In genomic region chr10:31134303-31134928, GRCh38 we compare ENCODE assay signal across 8 cellular contexts.
DNase-seq lines count a peak whose midpoint lies in the region; ATAC-seq and TF ChIP-seq lines count a peak whose summit lies in the region.

No MANE protein-coding gene starts in this region.

- peak overlapping the region; percentile 50; the same call in 1 of the 2 replicates for H3K9ac ChIP-seq in SU-DHL-6 (ENCODE audit: low read length)

- DNase-seq in AG10803 (ENCODE audit: low read depth) (peak; percentile 57), GM13977 (ENCODE audit: low spot score) (peak; percentile 35), right lobe of liver (no peak), NCI-H1694 (lab: John Stamatoyannopoulos, UW) (no peak)

- ATAC-seq in HG03460 (IDR thresholded peaks at IDR 0.05; ENCODE audit: unreplicated experiment) = peak; percentile 49
- peak; percentile 16 to 62 (median 40) for ATAC-seq in right lobe of liver

- intact Hi-C loops in dendritic cell treated with granulocyte-macrophage colony-stimulating factor and Interleukin-4, amounts not matched to agents 40 ng/mL and 50 ng/mL, for 4 days (cut with micrococcal nuclease) = no loop called here
- intact Hi-C loops in right lobe of liver (cut with DNase I) = no loop called here

- H2AFZ ChIP-seq in SU-DHL-6 (ENCODE audit: low read depth, low read length, severe bottlenecking) = peak overlapping the region; percentile 12

- H3K4me3 ChIP-seq in AG10803 (ENCODE audit: low read length) (peak overlapping the region; percentile 44), SU-DHL-6 (ENCODE audit: insufficient read depth, low read length, poor library complexity, severe bottlenecking) (no peak overlapping the region), right lobe of liver (peak overlapping the region; percentile 19 to 48 (median 38))

- H3K27ac Mint-ChIP-seq in dendritic cell treated with granulocyte-macrophage colony-stimulating factor and Interleukin-4, amounts not matched to agents 40 ng/mL and 50 ng/mL, for 4 days = peak overlapping the region; percentile 86
- peak overlapping the region; percentile 97 for H3K27ac Mint-ChIP-seq in stimulated activated naive CD8-positive, alpha-beta T cell treated with anti-CD3 and anti-CD28 coated beads, Interleukin-15, Interleukin-2, amounts not matched to agents 100 ng/mL and 50 ng/mL, for 24 hours

- H3K4me1 Mint-ChIP-seq in dendritic cell treated with granulocyte-macrophage colony-stimulating factor and Interleukin-4, amounts not matched to agents 40 ng/mL and 50 ng/mL, for 4 days (ENCODE audit: low read depth) = peaks cover 29% of the 10 kb centered on the region
- peaks cover 49% of the 10 kb centered on the region for H3K4me1 Mint-ChIP-seq in stimulated activated naive CD8-positive, alpha-beta T cell treated with anti-CD3 and anti-CD28 coated beads, Interleukin-15, Interleukin-2, amounts not matched to agents 100 ng/mL and 50 ng/mL, for 24 hours (ENCODE audit: low read depth)

- H3K9me3 ChIP-seq in SU-DHL-6 (ENCODE audit: insufficient read depth, low read length) (no peaks in the 10 kb centered on the region), right lobe of liver (no peaks in the 10 kb centered on the region)

- H4K20me1 ChIP-seq in SU-DHL-6 (ENCODE audit: low read depth, low read length) = no peaks in the 10 kb centered on the region

- H3K79me2 ChIP-seq in SU-DHL-6 (ENCODE audit: insufficient read depth, low read length) = no peaks in the 10 kb centered on the region

- in situ Hi-C loops in GM13977 (cut with MboI; ENCODE audit: low pct_unique_long_range_greater_than_20kb, low sequenced_read_pairs, unreplicated experiment) = no loop called here

- peaks cover 0 to 9% (median 0%) of the 10 kb centered on the region in 4 donors for H3K4me1 ChIP-seq in right lobe of liver

- H3K4me3 Mint-ChIP-seq in dendritic cell treated with granulocyte-macrophage colony-stimulating factor and Interleukin-4, amounts not matched to agents 40 ng/mL and 50 ng/mL, for 4 days = peak overlapping the region; percentile 72
- H3K4me3 Mint-ChIP-seq in stimulated activated naive CD8-positive, alpha-beta T cell treated with anti-CD3 and anti-CD28 coated beads, Interleukin-15, Interleukin-2, amounts not matched to agents 100 ng/mL and 50 ng/mL, for 24 hours = peak overlapping the region; percentile 83

- H3K27me3 Mint-ChIP-seq in dendritic cell treated with granulocyte-macrophage colony-stimulating factor and Interleukin-4, amounts not matched to agents 40 ng/mL and 50 ng/mL, for 4 days = no peaks in the 10 kb centered on the region
- H3K27me3 Mint-ChIP-seq in stimulated activated naive CD8-positive, alpha-beta T cell treated with anti-CD3 and anti-CD28 coated beads, Interleukin-15, Interleukin-2, amounts not matched to agents 100 ng/mL and 50 ng/mL, for 24 hours = no peaks in the 10 kb centered on the region

- H3F3A ChIP-seq in SU-DHL-6 (ENCODE audit: insufficient read depth) = no peaks in the 10 kb centered on the region

- H3K36me3 ChIP-seq in SU-DHL-6 (ENCODE audit: low read length) = no peaks in the 10 kb centered on the region
- H3K36me3 ChIP-seq in right lobe of liver = no peaks in the 10 kb centered on the region

- H3K27ac ChIP-seq in SU-DHL-6 (ENCODE audit: low read depth, low read length) (no peak overlapping the region), right lobe of liver (peak overlapping the region; percentile 47 to 74 (median 60))

- no peaks in the 10 kb centered on the region for H3K9me3 Mint-ChIP-seq in dendritic cell treated with granulocyte-macrophage colony-stimulating factor and Interleukin-4, amounts not matched to agents 40 ng/mL and 50 ng/mL, for 4 days
- no peaks in the 10 kb centered on the region for H3K9me3 Mint-ChIP-seq in stimulated activated naive CD8-positive, alpha-beta T cell treated with anti-CD3 and anti-CD28 coated beads, Interleukin-15, Interleukin-2, amounts not matched to agents 100 ng/mL and 50 ng/mL, for 24 hours

- 38% methylated on average over 10 of the region's 23 CpGs for WGBS in right lobe of liver (ENCODE audit: insufficient coverage, low coverage, low lambda C conversion rate, missing lambda C conversion rate)

- TF ChIP-seq POLR2A in right lobe of liver (IDR thresholded peaks at IDR 0.05) = no peak

- H3K27me3 ChIP-seq in SU-DHL-6 (ENCODE audit: low read length) (no peaks in the 10 kb centered on the region), right lobe of liver (no peaks in the 10 kb centered on the region)

- no peaks in the 10 kb centered on the region for H3K9me2 ChIP-seq in SU-DHL-6 (replicated peaks; ENCODE audit: insufficient read depth, low read length)

- H3K36me3 Mint-ChIP-seq in dendritic cell treated with granulocyte-macrophage colony-stimulating factor and Interleukin-4, amounts not matched to agents 40 ng/mL and 50 ng/mL, for 4 days (ENCODE audit: low read depth) = no peaks in the 10 kb centered on the region
- no peaks in the 10 kb centered on the region for H3K36me3 Mint-ChIP-seq in stimulated activated naive CD8-positive, alpha-beta T cell treated with anti-CD3 and anti-CD28 coated beads, Interleukin-15, Interleukin-2, amounts not matched to agents 100 ng/mL and 50 ng/mL, for 24 hours (ENCODE audit: low read depth)

- no peak for TF ChIP-seq CTCF in AG10803 (conservative IDR thresholded peaks at IDR 0.05; ENCODE audit: low read length)
- no peak for TF ChIP-seq CTCF in GM13977 (IDR thresholded peaks at IDR 0.05; ENCODE audit: extremely low read depth, insufficient read depth, missing control alignments)
- no peak for TF ChIP-seq CTCF in SU-DHL-6 (IDR thresholded peaks at IDR 0.05; ENCODE audit: insufficient read depth, low read length, poor library complexity, severe bottlenecking)
- TF ChIP-seq CTCF in right lobe of liver (IDR thresholded peaks at IDR 0.05) = no peak

- H3K4me2 ChIP-seq in SU-DHL-6 (ENCODE audit: low read depth, low read length, poor library complexity, severe bottlenecking) = peak overlapping the region; percentile 68

Comparison
In these comparisons a context has a peak if more than half of its experiments do, and no peak if none do; other contexts are left out.
1. DNase-seq: peak in AG10803 (single experiment) and GM13977 (single experiment); none in right lobe of liver (0 of 3) and NCI-H1694 (single experiment).